9 cellular contexts compared by ENCODE assay signal in genomic region chr19:6811906-6812305, GRCh38. TPM values are rescaled to one million over a fixed set of nuclear protein-coding genes. Genes with fewer than 3 reads are reported as not detected.
DNase-seq lines count a peak whose midpoint lies in the region; ATAC-seq and TF ChIP-seq lines count a peak whose summit lies in the region.
"Had no signal": no experiment of that assay in that cellular context is flagged by ENCODE, and none has a peak within 500 bp of the region (broad histone marks: within the 10 kb centered on the region; RNA-seq: fewer than 3 reads in every experiment).

No MANE protein-coding gene starts in this region.

- peaks cover 9% of the 10 kb centered on the region for H3K27me3 Mint-ChIP-seq in brain
- H3K27me3 Mint-ChIP-seq in naive thymus-derived CD8-positive, alpha-beta T cell = no peaks in the 10 kb centered on the region

- DNase-seq in EL (peak; percentile 72), NAMALWA (ENCODE audit: low spot score) (peak; percentile 62), cardiac septum (ENCODE audit: low spot score) (no peak), NOMO-1 (lab: John Stamatoyannopoulos, UW; ENCODE audit: unreplicated experiment in 2 of 2) (no peak)
- no peak for DNase-seq in naive thymus-derived CD8-positive, alpha-beta T cell

- peak overlapping the region in 3 of 5 experiments; percentile 32 to 73 (median 64) for H3K4me3 Mint-ChIP-seq in brain
- H3K4me3 Mint-ChIP-seq in naive thymus-derived CD8-positive, alpha-beta T cell = peak overlapping the region in 3 of 10 donors; percentile 29 to 60 (median 39)

- POLR2A ChIA-PET in naive thymus-derived CD8-positive, alpha-beta T cell (lab: Charles Lee) = interaction anchor here (0.6 to 0.9 kb wide), 2 partner anchors 39 to 54 kb away, joined by 3 to 4 read pairs; partner anchors contain the start of gene VAV1

- intact Hi-C loops in cardiac septum (cut with DNase I) = no loop called here

- H3K9me3 Mint-ChIP-seq in brain = peaks cover 7 to 38% (median 14%) of the 10 kb centered on the region in 5 experiments
- H3K9me3 Mint-ChIP-seq in naive thymus-derived CD8-positive, alpha-beta T cell = peaks cover 0 to 3% (median 0%) of the 10 kb centered on the region in 9 donors

- peak overlapping the region in 1 of 5 experiments; percentile 58 for H3K27ac Mint-ChIP-seq in brain
- peak overlapping the region in 9 of 10 donors; percentile 21 to 91 (median 74) for H3K27ac Mint-ChIP-seq in naive thymus-derived CD8-positive, alpha-beta T cell

- TF ChIP-seq CTCF in brain (conservative IDR thresholded peaks at IDR 0.05) = no peak

- ATAC-seq in naive thymus-derived CD8-positive, alpha-beta T cell = no peak
- ATAC-seq in GM18867 (IDR thresholded peaks at IDR 0.05; ENCODE audit: unreplicated experiment) (no peak), HG03196 (IDR thresholded peaks at IDR 0.05; ENCODE audit: unreplicated experiment) (no peak)

- H3K4me1 Mint-ChIP-seq in brain = peaks cover 10% of the 10 kb centered on the region
- H3K4me1 Mint-ChIP-seq in naive thymus-derived CD8-positive, alpha-beta T cell = peaks cover 41 to 84% (median 79%) of the 10 kb centered on the region in 4 donors

- no peaks in the 10 kb centered on the region for H3K36me3 Mint-ChIP-seq in brain
- H3K36me3 Mint-ChIP-seq in naive thymus-derived CD8-positive, alpha-beta T cell = peaks cover 5 to 39% (median 7%) of the 10 kb centered on the region in 3 donors

RNA-seq across cellular contexts. Expression of gene VAV1, which starts 39.4 kb away (rescaled TPM):
- polyA plus RNA-seq in brain (ENCODE audit: insufficient read depth, low read depth, low replicate concordance) = 0.66 TPM
- total RNA-seq in naive thymus-derived CD8-positive, alpha-beta T cell = 10 to 100 TPM; 79.5 to 85.0 TPM
- 10 to 100 TPM; 18.7 to 27.9 (median 19.9) TPM for polyA plus RNA-seq in naive thymus-derived CD8-positive, alpha-beta T cell
- total RNA-seq in cardiac septum = 1.5 TPM
- total RNA-seq: cardiac muscle cell had no signal
- polyA plus RNA-seq: cardiac muscle cell had no signal

RNA-seq across cellular contexts. Expression of gene SH2D3A, which starts 44.7 kb away (rescaled TPM):
- not detected for polyA plus RNA-seq in brain (ENCODE audit: insufficient read depth, low read depth, low replicate concordance)
- 10 to 100 TPM; 45.8 to 46.5 TPM for total RNA-seq in naive thymus-derived CD8-positive, alpha-beta T cell
- polyA plus RNA-seq in naive thymus-derived CD8-positive, alpha-beta T cell = 10 to 100 TPM; 23.0 to 47.3 (median 35.7) TPM
- total RNA-seq in cardiac septum = 0.40 TPM

Comparison
In these comparisons a context has a peak if more than half of its experiments do, and no peak if none do; other contexts are left out.
1. DNase-seq: peak in EL (single experiment) and NAMALWA (single experiment); none in naive thymus-derived CD8-positive, alpha-beta T cell (0 of 10), cardiac septum (single experiment) and NOMO-1 (0 of 2).
2. RNA of gene VAV1, which starts 39.4 kb away (total RNA-seq): 79.5 to 85.0 TPM in naive thymus-derived CD8-positive, alpha-beta T cell; 1.5 TPM in cardiac septum (single experiment); every median in the first group is over 10 times any median in the second.
3. RNA of gene SH2D3A, which starts 44.7 kb away (total RNA-seq): 45.8 to 46.5 TPM in naive thymus-derived CD8-positive, alpha-beta T cell; 0.40 TPM in cardiac septum (single experiment); every median in the first group is over 10 times any median in the second.